Comparison of ENCODE assay signal across 1 cellular context in the genomic region with DNA sequence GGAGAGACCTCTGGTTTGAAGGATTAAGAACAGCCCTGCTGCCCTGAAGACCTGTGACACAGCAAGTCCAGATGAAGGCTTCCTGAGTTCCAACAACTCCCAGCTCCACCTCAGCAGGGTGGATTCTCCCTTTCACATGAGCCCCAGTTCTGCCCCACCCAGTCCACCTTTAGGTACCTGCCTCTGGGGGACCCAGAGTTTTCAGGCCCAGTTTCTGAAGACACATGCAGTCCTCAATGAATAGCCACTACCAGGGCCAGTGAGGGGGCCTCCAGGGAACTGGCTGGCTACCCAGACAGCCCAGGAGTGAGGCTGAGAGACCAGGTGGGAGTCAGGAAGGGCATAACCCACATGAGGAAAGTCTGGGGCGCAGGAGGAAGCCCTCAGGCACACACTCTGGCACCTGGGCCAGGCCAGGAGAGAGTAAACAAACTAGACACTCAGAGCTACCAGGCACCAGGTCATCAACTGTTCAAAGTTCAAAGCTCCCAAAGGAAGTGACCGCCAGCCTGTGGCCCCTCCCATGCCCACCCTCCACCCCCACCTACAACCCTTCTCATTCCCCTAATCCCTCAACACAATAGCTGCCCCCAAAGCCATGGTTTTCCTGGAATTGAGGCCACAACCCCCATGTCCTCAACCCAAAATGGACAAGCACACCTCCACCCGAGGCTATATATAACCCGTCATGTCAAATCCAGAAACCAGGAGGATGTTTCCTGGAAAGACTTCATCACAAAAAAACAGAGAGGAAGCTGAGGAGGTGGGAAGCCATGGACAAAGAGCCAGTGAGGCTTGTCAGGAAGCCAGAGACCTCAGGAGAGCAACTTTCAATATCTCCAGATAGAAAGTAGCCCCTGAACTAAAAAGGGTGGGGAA.
TF ChIP-seq lines count a peak whose summit lies in the region.

No MANE protein-coding gene starts in this region.

TF ChIP-seq in liver, 16 proteins besides CTCF, POLR2A, EP300 and RAD21 (continued from another document):
- TF ChIP-seq EGR1 (IDR thresholded peaks at IDR 0.05; ENCODE audit: low read depth in 2 of 2) (peak; percentile 27 to 29), FOXA1 (IDR thresholded peaks at IDR 0.05) (no peak), NR2F2 (IDR thresholded peaks at IDR 0.05) (no peak), HNF4G (IDR thresholded peaks at IDR 0.05) (no peak), FOXA2 (IDR thresholded peaks at IDR 0.05) (peak; percentile 19), JUND (IDR thresholded peaks at IDR 0.05) (peak in 1 of 2 donors; percentile 15), GABPA (IDR thresholded peaks at IDR 0.05 in 1 of 2, conservative IDR thresholded peaks at IDR 0.05 in 1 of 2) (no peak), ZBTB33 (IDR thresholded peaks at IDR 0.05) (no peak), TAF1 (conservative IDR thresholded peaks at IDR 0.05) (peak; percentile 36)
TF ChIP-seq in liver: peak in this region for 9.
